In the genomic region with DNA sequence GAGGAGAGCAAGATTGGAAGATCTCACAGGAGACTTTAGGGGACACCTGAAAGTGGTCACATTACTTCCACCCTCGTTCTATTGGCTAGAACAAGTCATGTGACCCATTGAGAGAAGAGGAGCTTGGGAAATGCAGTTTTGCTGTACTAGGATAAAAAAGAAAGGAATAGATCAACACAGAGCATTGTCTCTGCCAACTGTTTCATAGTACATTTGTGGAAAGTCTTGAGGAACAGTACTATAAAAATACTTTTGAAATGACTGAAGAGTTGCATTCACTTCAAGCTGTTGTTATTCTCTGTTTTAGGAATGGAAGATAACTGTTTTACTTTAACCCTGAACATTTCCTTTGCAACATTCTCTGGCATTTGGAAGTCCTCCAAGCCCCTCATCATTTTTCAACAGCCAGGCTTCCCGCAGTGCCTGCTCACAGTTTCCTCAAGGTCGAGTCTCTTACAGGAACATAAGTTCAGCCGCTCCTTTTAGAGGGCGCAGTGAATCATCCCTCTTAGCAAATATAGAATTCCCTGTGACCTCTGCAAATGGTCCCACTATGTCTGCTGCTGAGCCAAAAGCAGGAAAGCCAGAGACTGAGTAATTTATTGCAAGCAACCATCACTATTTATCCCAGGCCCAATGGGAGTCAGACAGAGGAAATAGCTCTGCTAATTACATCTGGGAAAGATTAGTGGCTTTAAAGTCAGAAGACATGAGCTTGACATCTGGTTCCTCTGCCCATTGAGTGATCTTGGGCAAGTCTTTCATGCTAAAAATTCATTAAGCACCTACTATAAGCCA, we compare ENCODE assay signal across 1 cellular context.
TF ChIP-seq lines count a peak whose summit lies in the region.

No MANE protein-coding gene starts in this region.

TF ChIP-seq in A549, 52 proteins besides CTCF, POLR2A, EP300 and RAD21 (continued from another document):
- no peak for TF ChIP-seq KDM5A (IDR thresholded peaks at IDR 0.05)
- no peak for TF ChIP-seq CHD2 (IDR thresholded peaks at IDR 0.05; ENCODE audit: low read length, partially characterized antibody)
- TF ChIP-seq, protein P1, sequence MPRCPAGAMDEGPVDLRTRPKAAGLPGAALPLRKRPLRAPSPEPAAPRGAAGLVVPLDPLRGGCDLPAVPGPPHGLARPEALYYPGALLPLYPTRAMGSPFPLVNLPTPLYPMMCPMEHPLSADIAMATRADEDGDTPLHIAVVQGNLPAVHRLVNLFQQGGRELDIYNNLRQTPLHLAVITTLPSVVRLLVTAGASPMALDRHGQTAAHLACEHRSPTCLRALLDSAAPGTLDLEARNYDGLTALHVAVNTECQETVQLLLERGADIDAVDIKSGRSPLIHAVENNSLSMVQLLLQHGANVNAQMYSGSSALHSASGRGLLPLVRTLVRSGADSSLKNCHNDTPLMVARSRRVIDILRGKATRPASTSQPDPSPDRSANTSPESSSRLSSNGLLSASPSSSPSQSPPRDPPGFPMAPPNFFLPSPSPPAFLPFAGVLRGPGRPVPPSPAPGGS (IDR thresholded peaks at IDR 0.05), result 0 out of 3 replicates have a peak, but pooled peaks have one; percentile 8
- TF ChIP-seq KDM1A (IDR thresholded peaks at IDR 0.05; ENCODE audit: low read depth), result no peak
- TF ChIP-seq HOXB13 (CRISPR knock-in tag; IDR thresholded peaks at IDR 0.05; ENCODE audit: low read depth), result no peak
- no peak for TF ChIP-seq CBX2 (IDR thresholded peaks at IDR 0.05; ENCODE audit: borderline replicate concordance, low read depth)
- TF ChIP-seq NR3C1 (IDR thresholded peaks at IDR 0.05), result no peak
- no peak for TF ChIP-seq SMC3 (IDR thresholded peaks at IDR 0.05)
- no peak for TF ChIP-seq HOXB5 (CRISPR knock-in tag; IDR thresholded peaks at IDR 0.05)
- TF ChIP-seq CBX8 (IDR thresholded peaks at IDR 0.05), result no peak
- no peak for TF ChIP-seq RARB (CRISPR knock-in tag; IDR thresholded peaks at IDR 0.05)
- TF ChIP-seq, protein P2, sequence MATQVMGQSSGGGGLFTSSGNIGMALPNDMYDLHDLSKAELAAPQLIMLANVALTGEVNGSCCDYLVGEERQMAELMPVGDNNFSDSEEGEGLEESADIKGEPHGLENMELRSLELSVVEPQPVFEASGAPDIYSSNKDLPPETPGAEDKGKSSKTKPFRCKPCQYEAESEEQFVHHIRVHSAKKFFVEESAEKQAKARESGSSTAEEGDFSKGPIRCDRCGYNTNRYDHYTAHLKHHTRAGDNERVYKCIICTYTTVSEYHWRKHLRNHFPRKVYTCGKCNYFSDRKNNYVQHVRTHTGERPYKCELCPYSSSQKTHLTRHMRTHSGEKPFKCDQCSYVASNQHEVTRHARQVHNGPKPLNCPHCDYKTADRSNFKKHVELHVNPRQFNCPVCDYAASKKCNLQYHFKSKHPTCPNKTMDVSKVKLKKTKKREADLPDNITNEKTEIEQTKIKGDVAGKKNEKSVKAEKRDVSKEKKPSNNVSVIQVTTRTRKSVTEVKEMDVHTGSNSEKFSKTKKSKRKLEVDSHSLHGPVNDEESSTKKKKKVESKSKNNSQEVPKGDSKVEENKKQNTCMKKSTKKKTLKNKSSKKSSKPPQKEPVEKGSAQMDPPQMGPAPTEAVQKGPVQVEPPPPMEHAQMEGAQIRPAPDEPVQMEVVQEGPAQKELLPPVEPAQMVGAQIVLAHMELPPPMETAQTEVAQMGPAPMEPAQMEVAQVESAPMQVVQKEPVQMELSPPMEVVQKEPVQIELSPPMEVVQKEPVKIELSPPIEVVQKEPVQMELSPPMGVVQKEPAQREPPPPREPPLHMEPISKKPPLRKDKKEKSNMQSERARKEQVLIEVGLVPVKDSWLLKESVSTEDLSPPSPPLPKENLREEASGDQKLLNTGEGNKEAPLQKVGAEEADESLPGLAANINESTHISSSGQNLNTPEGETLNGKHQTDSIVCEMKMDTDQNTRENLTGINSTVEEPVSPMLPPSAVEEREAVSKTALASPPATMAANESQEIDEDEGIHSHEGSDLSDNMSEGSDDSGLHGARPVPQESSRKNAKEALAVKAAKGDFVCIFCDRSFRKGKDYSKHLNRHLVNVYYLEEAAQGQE (IDR thresholded peaks at IDR 0.05), result no peak
- no peak for TF ChIP-seq ZFP36 (IDR thresholded peaks at IDR 0.05; ENCODE audit: borderline replicate concordance, partially characterized antibody)
- no peak for TF ChIP-seq RFX5 (IDR thresholded peaks at IDR 0.05)
- TF ChIP-seq, protein P3, sequence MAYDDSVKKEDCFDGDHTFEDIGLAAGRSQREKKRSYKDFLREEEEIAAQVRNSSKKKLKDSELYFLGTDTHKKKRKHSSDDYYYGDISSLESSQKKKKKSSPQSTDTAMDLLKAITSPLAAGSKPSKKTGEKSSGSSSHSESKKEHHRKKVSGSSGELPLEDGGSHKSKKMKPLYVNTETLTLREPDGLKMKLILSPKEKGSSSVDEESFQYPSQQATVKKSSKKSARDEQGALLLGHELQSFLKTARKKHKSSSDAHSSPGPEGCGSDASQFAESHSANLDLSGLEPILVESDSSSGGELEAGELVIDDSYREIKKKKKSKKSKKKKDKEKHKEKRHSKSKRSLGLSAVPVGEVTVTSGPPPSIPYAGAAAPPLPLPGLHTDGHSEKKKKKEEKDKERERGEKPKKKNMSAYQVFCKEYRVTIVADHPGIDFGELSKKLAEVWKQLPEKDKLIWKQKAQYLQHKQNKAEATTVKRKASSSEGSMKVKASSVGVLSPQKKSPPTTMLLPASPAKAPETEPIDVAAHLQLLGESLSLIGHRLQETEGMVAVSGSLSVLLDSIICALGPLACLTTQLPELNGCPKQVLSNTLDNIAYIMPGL (CRISPR knock-in tag; IDR thresholded peaks at IDR 0.05; ENCODE audit: borderline replicate concordance), result no peak
- peak; percentile 67; the same call in 1 of the 2 replicates for TF ChIP-seq ESRRA (IDR thresholded peaks at IDR 0.05; ENCODE audit: borderline replicate concordance, low read length)
- TF ChIP-seq, protein P4, sequence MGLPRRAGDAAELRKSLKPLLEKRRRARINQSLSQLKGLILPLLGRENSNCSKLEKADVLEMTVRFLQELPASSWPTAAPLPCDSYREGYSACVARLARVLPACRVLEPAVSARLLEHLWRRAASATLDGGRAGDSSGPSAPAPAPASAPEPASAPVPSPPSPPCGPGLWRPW (IDR thresholded peaks at IDR 0.05), result no peak
- no peak for TF ChIP-seq POLR2AphosphoS2 (conservative IDR thresholded peaks at IDR 0.05; ENCODE audit: low read length)
- TF ChIP-seq HOXA7 (CRISPR knock-in tag; IDR thresholded peaks at IDR 0.05), result no peak
- TF ChIP-seq NPAS2 (CRISPR knock-in tag; IDR thresholded peaks at IDR 0.05; ENCODE audit: borderline replicate concordance), result no peak
- no peak for TF ChIP-seq HEYL (CRISPR knock-in tag; IDR thresholded peaks at IDR 0.05)
- peak; percentile 36 for TF ChIP-seq JUNB (IDR thresholded peaks at IDR 0.05)
- TF ChIP-seq MAFK (IDR thresholded peaks at IDR 0.05; ENCODE audit: partially characterized antibody), result no peak
- TF ChIP-seq TP53 (CRISPR knock-in tag; IDR thresholded peaks at IDR 0.05), result no peak
- TF ChIP-seq ZSCAN20 (CRISPR knock-in tag; IDR thresholded peaks at IDR 0.05), result no peak
- TF ChIP-seq, protein P5, sequence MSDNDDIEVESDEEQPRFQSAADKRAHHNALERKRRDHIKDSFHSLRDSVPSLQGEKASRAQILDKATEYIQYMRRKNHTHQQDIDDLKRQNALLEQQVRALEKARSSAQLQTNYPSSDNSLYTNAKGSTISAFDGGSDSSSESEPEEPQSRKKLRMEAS (IDR thresholded peaks at IDR 0.05), result no peak
- no peak for TF ChIP-seq PHF8 (IDR thresholded peaks at IDR 0.05; ENCODE audit: borderline replicate concordance, low read depth)
- TF ChIP-seq, protein P6, sequence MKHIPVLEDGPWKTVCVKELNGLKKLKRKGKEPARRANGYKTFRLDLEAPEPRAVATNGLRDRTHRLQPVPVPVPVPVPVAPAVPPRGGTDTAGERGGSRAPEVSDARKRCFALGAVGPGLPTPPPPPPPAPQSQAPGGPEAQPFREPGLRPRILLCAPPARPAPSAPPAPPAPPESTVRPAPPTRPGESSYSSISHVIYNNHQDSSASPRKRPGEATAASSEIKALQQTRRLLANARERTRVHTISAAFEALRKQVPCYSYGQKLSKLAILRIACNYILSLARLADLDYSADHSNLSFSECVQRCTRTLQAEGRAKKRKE (CRISPR knock-in tag; IDR thresholded peaks at IDR 0.05; ENCODE audit: low read depth), result no peak
- 0 out of 5 replicates have a peak, but pooled peaks of 1 of the 2 experiments have one; percentile 37 for TF ChIP-seq JUN (IDR thresholded peaks at IDR 0.05)
- TF ChIP-seq FOSL2 (IDR thresholded peaks at IDR 0.05), result peak; percentile 25; the same call in 1 of the 2 replicates
- TF ChIP-seq FOSL2 (CRISPR knock-in tag; IDR thresholded peaks at IDR 0.05), result peak; percentile 50
- TF ChIP-seq, protein P7, sequence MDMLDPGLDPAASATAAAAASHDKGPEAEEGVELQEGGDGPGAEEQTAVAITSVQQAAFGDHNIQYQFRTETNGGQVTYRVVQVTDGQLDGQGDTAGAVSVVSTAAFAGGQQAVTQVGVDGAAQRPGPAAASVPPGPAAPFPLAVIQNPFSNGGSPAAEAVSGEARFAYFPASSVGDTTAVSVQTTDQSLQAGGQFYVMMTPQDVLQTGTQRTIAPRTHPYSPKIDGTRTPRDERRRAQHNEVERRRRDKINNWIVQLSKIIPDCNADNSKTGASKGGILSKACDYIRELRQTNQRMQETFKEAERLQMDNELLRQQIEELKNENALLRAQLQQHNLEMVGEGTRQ (IDR thresholded peaks at IDR 0.05), result peak; percentile 92
- TF ChIP-seq, protein P8, sequence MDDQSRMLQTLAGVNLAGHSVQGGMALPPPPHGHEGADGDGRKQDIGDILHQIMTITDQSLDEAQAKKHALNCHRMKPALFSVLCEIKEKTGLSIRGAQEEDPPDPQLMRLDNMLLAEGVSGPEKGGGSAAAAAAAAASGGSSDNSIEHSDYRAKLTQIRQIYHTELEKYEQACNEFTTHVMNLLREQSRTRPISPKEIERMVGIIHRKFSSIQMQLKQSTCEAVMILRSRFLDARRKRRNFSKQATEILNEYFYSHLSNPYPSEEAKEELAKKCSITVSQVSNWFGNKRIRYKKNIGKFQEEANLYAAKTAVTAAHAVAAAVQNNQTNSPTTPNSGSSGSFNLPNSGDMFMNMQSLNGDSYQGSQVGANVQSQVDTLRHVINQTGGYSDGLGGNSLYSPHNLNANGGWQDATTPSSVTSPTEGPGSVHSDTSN (IDR thresholded peaks at IDR 0.05), result no peak
- no peak for TF ChIP-seq FOXS1 (CRISPR knock-in tag; IDR thresholded peaks at IDR 0.05)
- no peak for TF ChIP-seq RCOR1 (IDR thresholded peaks at IDR 0.05; ENCODE audit: low read depth, low read length)
- TF ChIP-seq ZC3H11A (IDR thresholded peaks at IDR 0.05), result no peak
- peak in 1 of 2 experiments; percentile 24; a peak in 1 of 4 replicates for TF ChIP-seq CEBPB (IDR thresholded peaks at IDR 0.05)
- TF ChIP-seq GATA3 (IDR thresholded peaks at IDR 0.05; ENCODE audit: borderline replicate concordance), result peak; percentile 21; the same call in 1 of the 2 replicates
